20 cellular contexts compared by ENCODE assay signal in genomic region chr2:239963646-239964205, GRCh38.
"Had no signal": no experiment of that assay in that cellular context is flagged by ENCODE, and none has a peak within 500 bp of the region (broad histone marks: within the 10 kb centered on the region; RNA-seq: fewer than 3 reads in every experiment).

No MANE protein-coding gene starts in this region.

- H3K4me1 Mint-ChIP-seq: activated B cell treated with CpG ODN at 0.5 μM for 24 hours; activated CD4-positive, alpha-beta memory T cell treated with anti-CD3 and anti-CD28 coated beads, Interleukin-2, amount 10 ng/mL, durations not matched to agents 7 days and 5 days; activated naive CD8-positive, alpha-beta T cell treated with anti-CD3 and anti-CD28 coated beads for 36 hours had no signal

- DNase-seq: activated B cell treated with CpG ODN at 0.5 μM for 24 hours; activated CD4-positive, alpha-beta memory T cell treated with anti-CD3 and anti-CD28 coated beads, Interleukin-2, amount 10 ng/mL, durations not matched to agents 7 days and 5 days; activated CD4-positive, alpha-beta T cell treated with anti-CD3 and anti-CD28 coated beads for 48 hours; activated CD8-positive, alpha-beta memory T cell treated with anti-CD3 and anti-CD28 coated beads, Interleukin-2, amount 10 ng/mL, durations not matched to agents 7 days and 5 days; activated naive CD8-positive, alpha-beta T cell treated with anti-CD3 and anti-CD28 coated beads for 36 hours; activated T-cell treated with anti-CD3 and anti-CD28 coated beads, Interleukin-2, amount 50 U/mL, for 4 hours; amniotic stem cell; foreskin keratinocyte; hippocampal formation; islet precursor cell; mammary epithelial cell; right lobe of liver; stimulated activated CD4-positive, alpha-beta T cell treated with anti-CD3 and anti-CD28 coated beads, Interleukin-4, amount 100 ng/mL, for 4 hours; stimulated activated naive B cell treated with anti-CD40 and anti-IgM and Interleukin-4, amounts not matched to agents 10 μg/mL and 1 μg/mL and 100 μg/mL, for 72 hours; SW 1271 had no signal

- H3K36me3 ChIP-seq: neural progenitor cell, ovary had no signal

- H3K4me2 ChIP-seq: neural progenitor cell had no signal

- H3K4me3 Mint-ChIP-seq: activated B cell treated with CpG ODN at 0.5 μM for 24 hours; activated CD4-positive, alpha-beta memory T cell treated with anti-CD3 and anti-CD28 coated beads, Interleukin-2, amount 10 ng/mL, durations not matched to agents 7 days and 5 days; activated CD8-positive, alpha-beta memory T cell treated with anti-CD3 and anti-CD28 coated beads, Interleukin-2, amount 10 ng/mL, durations not matched to agents 7 days and 5 days; activated naive CD8-positive, alpha-beta T cell treated with anti-CD3 and anti-CD28 coated beads for 36 hours; activated T-cell treated with anti-CD3 and anti-CD28 coated beads, Interleukin-2, amount 50 U/mL, for 4 hours; neural progenitor cell; stimulated activated naive B cell treated with anti-CD40 and anti-IgM and Interleukin-4, amounts not matched to agents 10 μg/mL and 1 μg/mL and 100 μg/mL, for 72 hours; T-helper 2 cell treated with Interferon-gamma antibody and Interleukin-4, amounts not matched to agents 5 μg/mL and 100 μg/mL, for 36 hours had no signal

- H3K9ac ChIP-seq: neural progenitor cell had no signal

- H3K4me3 ChIP-seq: dorsolateral prefrontal cortex, neural progenitor cell, ovary, right lobe of liver had no signal

- H3K9me3 ChIP-seq: ovary, right lobe of liver had no signal

- ATAC-seq: activated CD8-positive, alpha-beta memory T cell treated with anti-CD3 and anti-CD28 coated beads, Interleukin-2, amount 10 ng/mL, durations not matched to agents 7 days and 5 days; activated T-cell treated with anti-CD3 and anti-CD28 coated beads, Interleukin-2, amount 50 U/mL, for 4 hours; foreskin keratinocyte; left lobe of liver; right lobe of liver; stimulated activated naive B cell treated with anti-CD40 and anti-IgM and Interleukin-4, amounts not matched to agents 10 μg/mL and 1 μg/mL and 100 μg/mL, for 72 hours had no signal

- H3K27me3 ChIP-seq: dorsolateral prefrontal cortex, foreskin keratinocyte, neural progenitor cell, ovary, right lobe of liver had no signal

- H2AFZ ChIP-seq: neural progenitor cell had no signal

- H3K9me3 Mint-ChIP-seq: activated B cell treated with CpG ODN at 0.5 μM for 24 hours; activated CD4-positive, alpha-beta memory T cell treated with anti-CD3 and anti-CD28 coated beads, Interleukin-2, amount 10 ng/mL, durations not matched to agents 7 days and 5 days; activated naive CD8-positive, alpha-beta T cell treated with anti-CD3 and anti-CD28 coated beads for 36 hours; activated T-cell treated with anti-CD3 and anti-CD28 coated beads, Interleukin-2, amount 50 U/mL, for 4 hours; neural progenitor cell; stimulated activated naive B cell treated with anti-CD40 and anti-IgM and Interleukin-4, amounts not matched to agents 10 μg/mL and 1 μg/mL and 100 μg/mL, for 72 hours; T-helper 2 cell treated with Interferon-gamma antibody and Interleukin-4, amounts not matched to agents 5 μg/mL and 100 μg/mL, for 36 hours had no signal

- H3K4me1 ChIP-seq: neural progenitor cell, right lobe of liver had no signal

- H3K27ac Mint-ChIP-seq: activated B cell treated with CpG ODN at 0.5 μM for 24 hours; activated CD4-positive, alpha-beta memory T cell treated with anti-CD3 and anti-CD28 coated beads, Interleukin-2, amount 10 ng/mL, durations not matched to agents 7 days and 5 days; activated CD8-positive, alpha-beta memory T cell treated with anti-CD3 and anti-CD28 coated beads, Interleukin-2, amount 10 ng/mL, durations not matched to agents 7 days and 5 days; activated naive CD8-positive, alpha-beta T cell treated with anti-CD3 and anti-CD28 coated beads for 36 hours; neural progenitor cell; stimulated activated naive B cell treated with anti-CD40 and anti-IgM and Interleukin-4, amounts not matched to agents 10 μg/mL and 1 μg/mL and 100 μg/mL, for 72 hours; T-helper 2 cell treated with Interferon-gamma antibody and Interleukin-4, amounts not matched to agents 5 μg/mL and 100 μg/mL, for 36 hours had no signal

- H3K27ac ChIP-seq: foreskin keratinocyte, neural progenitor cell, ovary, right lobe of liver had no signal

- H3K27me3 Mint-ChIP-seq: activated B cell treated with CpG ODN at 0.5 μM for 24 hours; activated CD4-positive, alpha-beta memory T cell treated with anti-CD3 and anti-CD28 coated beads, Interleukin-2, amount 10 ng/mL, durations not matched to agents 7 days and 5 days; activated CD8-positive, alpha-beta memory T cell treated with anti-CD3 and anti-CD28 coated beads, Interleukin-2, amount 10 ng/mL, durations not matched to agents 7 days and 5 days; activated naive CD8-positive, alpha-beta T cell treated with anti-CD3 and anti-CD28 coated beads for 36 hours; stimulated activated naive B cell treated with anti-CD40 and anti-IgM and Interleukin-4, amounts not matched to agents 10 μg/mL and 1 μg/mL and 100 μg/mL, for 72 hours had no signal
